ENCODE assay signal across 27 cellular contexts in the genomic region with DNA sequence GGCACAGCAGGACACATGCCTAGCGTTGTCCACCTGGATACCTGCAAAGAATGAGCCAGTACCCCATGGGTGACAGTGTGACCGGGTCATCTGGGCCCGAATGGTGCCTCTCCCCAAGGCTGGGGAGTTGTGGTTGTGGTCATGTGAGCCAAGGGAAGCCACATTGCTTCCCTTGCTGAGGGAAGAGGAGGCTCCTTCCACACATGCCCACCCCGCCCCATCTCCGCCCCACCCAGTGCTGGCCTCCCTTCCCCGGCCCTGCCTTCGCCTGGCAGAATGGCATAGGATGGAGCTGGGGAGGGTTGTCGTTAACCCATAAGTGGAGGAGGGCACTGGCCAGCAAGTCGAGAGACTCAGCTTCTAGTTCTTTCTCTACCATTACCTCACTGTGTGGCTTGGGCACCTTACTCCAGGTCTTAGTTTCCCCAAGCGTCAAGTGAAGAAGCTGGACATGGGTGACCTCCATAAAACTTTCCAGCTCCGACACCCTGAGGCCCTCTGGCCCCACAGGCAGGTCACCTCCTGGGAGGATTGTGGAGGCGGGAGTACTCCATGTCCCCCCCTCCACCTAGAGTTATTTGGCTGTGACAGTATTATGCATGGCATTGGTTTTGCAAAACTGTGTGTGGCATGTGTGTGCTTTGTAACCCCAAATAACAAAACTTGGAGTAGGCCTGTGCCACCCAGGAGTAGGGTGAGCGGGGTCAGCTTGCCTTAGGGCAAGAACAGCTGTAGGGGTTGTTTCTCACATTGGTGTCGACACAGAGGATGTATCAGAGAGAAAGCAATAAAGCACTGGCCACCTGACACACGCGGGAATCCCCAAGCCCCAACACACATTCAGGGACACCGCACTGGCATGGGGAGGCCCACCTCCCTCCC.
A peak's percentile ranks its signal among the peaks of the same experiment; 100 is the strongest.
DNase-seq lines count a peak whose midpoint lies in the region; ATAC-seq, FAIRE-seq and TF ChIP-seq lines count a peak whose summit lies in the region.
"Had no signal": no experiment of that assay in that cellular context is flagged by ENCODE, and none has a peak within 500 bp of the region (broad histone marks: within the 10 kb centered on the region; RNA-seq: fewer than 3 reads in every experiment).

No MANE protein-coding gene starts in this region.

- H2BK12ac ChIP-seq in H1 (ENCODE audit: low read depth, low read length) = no peak overlapping the region

- peak; percentile 7 for DNase-seq in SK-N-SH
- DNase-seq in PC-3 = no peak
- peak in 1 of 2 experiments; percentile 35 for DNase-seq in H1 (ENCODE audit: low read depth in 1 of 2, low spot score in 2 of 2)
- DNase-seq in sciatic nerve (ENCODE audit: low spot score) = peak; percentile 55
- no peak for DNase-seq in activated CD8-positive, alpha-beta T cell treated with anti-CD3 and anti-CD28 coated beads, Interleukin-2, amount 10 ng/mL, durations not matched to agents 7 days and 5 days
- DNase-seq in CD8-positive, alpha-beta T cell = no peak
- DNase-seq: activated CD4-positive, alpha-beta T cell treated with anti-CD3 and anti-CD28 coated beads for 4 hours; activated naive CD4-positive, alpha-beta T cell; activated T-cell treated with anti-CD3 and anti-CD28 coated beads, Interleukin-2, amount 50 U/mL, for 72 hours; CD4-positive, alpha-beta memory T cell; EL; hippocampal formation; NCI-H2029; right lobe of liver; stimulated activated naive CD4-positive, alpha-beta T cell; T-helper 17 cell; uterus had no signal

- H3K9me2 ChIP-seq in SK-N-SH (no peaks in the 10 kb centered on the region), PC-3 (replicated peaks; ENCODE audit: low read length) (no peaks in the 10 kb centered on the region)

- H3K14ac ChIP-seq in H1 (ENCODE audit: insufficient read length) = no peak overlapping the region

- no peak overlapping the region for H3K27ac Mint-ChIP-seq in activated CD8-positive, alpha-beta T cell treated with anti-CD3 and anti-CD28 coated beads, Interleukin-2, amount 10 ng/mL, durations not matched to agents 7 days and 5 days
- H3K27ac Mint-ChIP-seq in CD8-positive, alpha-beta T cell = no peak overlapping the region
- H3K27ac Mint-ChIP-seq: activated T-cell treated with anti-CD3 and anti-CD28 coated beads, Interleukin-2, amount 50 U/mL, for 72 hours; CD4-positive, alpha-beta memory T cell; IgD-negative memory B cell; T-helper 17 cell had no signal

- H4K91ac ChIP-seq in H1 (replicated peaks; ENCODE audit: insufficient read length, low read length) = no peak overlapping the region

- no peaks in the 10 kb centered on the region for H3K36me3 ChIP-seq in SK-N-SH (replicated peaks in 1 of 2; ENCODE audit: control insufficient read depth in 1 of 2, insufficient read depth in 2 of 2, low read length in 1 of 2)
- peaks cover 7% of the 10 kb centered on the region; the same call in 1 of the 2 replicates for H3K36me3 ChIP-seq in PC-3 (ENCODE audit: low read depth, low read length)
- H3K36me3 ChIP-seq in H1 (ENCODE audit: control insufficient read depth in 2 of 4, insufficient read depth in 4 of 4, low read length in 3 of 4) = no peaks in the 10 kb centered on the region
- no peaks in the 10 kb centered on the region for H3K36me3 ChIP-seq in CD8-positive, alpha-beta T cell (ENCODE audit: insufficient read depth, low read length)
- H3K36me3 ChIP-seq: gastroesophageal sphincter, right lobe of liver, suprapubic skin, uterus had no signal

- H2BK5ac ChIP-seq in H1 (ENCODE audit: low read depth, low read length) = 0 out of 2 replicates have a peak overlapping the region, but pooled peaks have one; percentile 24

- no peak overlapping the region for H2BK20ac ChIP-seq in H1 (ENCODE audit: low read length)

- no peak for TF ChIP-seq CTCF in SK-N-SH (IDR thresholded peaks at IDR 0.05)
- TF ChIP-seq CTCF in PC-3 (conservative IDR thresholded peaks at IDR 0.05; ENCODE audit: low read depth, low read length) = no peak
- no peak for TF ChIP-seq CTCF in H1 (IDR thresholded peaks at IDR 0.05; ENCODE audit: control extremely low read depth in 1 of 3, insufficient read depth in 1 of 3, low read depth in 1 of 3, low read length in 3 of 3)
- TF ChIP-seq CTCF in CD8-positive, alpha-beta T cell (IDR thresholded peaks at IDR 0.05) = no peak

- H2AFZ ChIP-seq in SK-N-SH (ENCODE audit: low read depth) = no peak overlapping the region
- no peak overlapping the region for H2AFZ ChIP-seq in PC-3 (ENCODE audit: low read length)
- no peak overlapping the region for H2AFZ ChIP-seq in H1 (ENCODE audit: low read length)

- H3K27ac ChIP-seq in SK-N-SH (ENCODE audit: low read depth in 2 of 2, low read length in 1 of 2) (no peak overlapping the region), PC-3 (ENCODE audit: low read length) (no peak overlapping the region), H1 (ENCODE audit: low read depth, low read length) (no peak overlapping the region)
- H3K27ac ChIP-seq in CD8-positive, alpha-beta T cell (ENCODE audit: low read depth, low read length) = no peak overlapping the region
- H3K27ac ChIP-seq: 22Rv1, gastroesophageal sphincter, right lobe of liver, SK-N-MC, suprapubic skin, uterus had no signal

- TF ChIP-seq POLR2A in H1 (IDR thresholded peaks at IDR 0.05; ENCODE audit: control extremely low read depth in 1 of 2, low read depth in 2 of 2, low read length in 2 of 2) = no peak

- H3K4me3 ChIP-seq in SK-N-SH (ENCODE audit: low read depth in 2 of 2, low read length in 1 of 2) = no peak overlapping the region
- H3K4me3 ChIP-seq in PC-3 (ENCODE audit: low read length) = no peak overlapping the region
- no peak overlapping the region for H3K4me3 ChIP-seq in H1 (ENCODE audit: extremely low read depth in 1 of 4, insufficient read depth in 2 of 4, low read depth in 3 of 4, low read length in 4 of 4)
- H3K4me3 ChIP-seq in CD8-positive, alpha-beta T cell (ENCODE audit: low read depth, low read length) = no peak overlapping the region
- H3K4me3 ChIP-seq: gastroesophageal sphincter, right lobe of liver, SK-N-MC, suprapubic skin, uterus had no signal

- H3K9me3 ChIP-seq in SK-N-SH (no peaks in the 10 kb centered on the region), PC-3 (ENCODE audit: low read length) (no peaks in the 10 kb centered on the region), H1 (ENCODE audit: insufficient read depth in 2 of 2, low read depth in 1 of 2, low read length in 1 of 2) (no peaks in the 10 kb centered on the region)
- H3K9me3 ChIP-seq in CD8-positive, alpha-beta T cell (ENCODE audit: low read length) = no peaks in the 10 kb centered on the region
- H3K9me3 ChIP-seq: gastroesophageal sphincter, right lobe of liver, suprapubic skin, uterus had no signal

- H3K4me1 Mint-ChIP-seq in activated CD8-positive, alpha-beta T cell treated with anti-CD3 and anti-CD28 coated beads, Interleukin-2, amount 10 ng/mL, durations not matched to agents 7 days and 5 days (ENCODE audit: low read depth) = no peaks in the 10 kb centered on the region
- no peaks in the 10 kb centered on the region for H3K4me1 Mint-ChIP-seq in CD8-positive, alpha-beta T cell (ENCODE audit: low read depth)
- H3K4me1 Mint-ChIP-seq: CD4-positive, alpha-beta memory T cell; central memory CD8-positive, alpha-beta T cell had no signal

- no peak overlapping the region for H2BK120ac ChIP-seq in H1 (replicated peaks; ENCODE audit: low read depth, low read length)

- H3K56ac ChIP-seq in H1 (replicated peaks; ENCODE audit: insufficient read length, low read depth, low read length) = no peak overlapping the region

- no peak overlapping the region for H2AK5ac ChIP-seq in H1 (ENCODE audit: low read depth, low read length)

- H3K27me3 ChIP-seq in SK-N-SH (ENCODE audit: insufficient read depth) (no peaks in the 10 kb centered on the region), PC-3 (ENCODE audit: low read length) (no peaks in the 10 kb centered on the region), H1 (replicated peaks in 1 of 4; ENCODE audit: control insufficient read depth in 3 of 4, extremely low read depth in 1 of 4, insufficient read depth in 3 of 4, low read length in 3 of 4) (peaks cover 0 to 4% (median 1%) of the 10 kb centered on the region in 4 experiments; a peak in 1 of 7 replicates)
- H3K27me3 ChIP-seq in CD8-positive, alpha-beta T cell (ENCODE audit: insufficient read depth, low read length) = no peaks in the 10 kb centered on the region
- H3K27me3 ChIP-seq: right lobe of liver, uterus had no signal

- H3K79me1 ChIP-seq in H1 (ENCODE audit: low read depth, low read length) = no peaks in the 10 kb centered on the region

- H3K36me3 Mint-ChIP-seq in activated CD8-positive, alpha-beta T cell treated with anti-CD3 and anti-CD28 coated beads, Interleukin-2, amount 10 ng/mL, durations not matched to agents 7 days and 5 days (ENCODE audit: low read depth) = no peaks in the 10 kb centered on the region
- no peaks in the 10 kb centered on the region for H3K36me3 Mint-ChIP-seq in CD8-positive, alpha-beta T cell
- H3K36me3 Mint-ChIP-seq: CD4-positive, alpha-beta memory T cell; IgD-negative memory B cell had no signal

- no peaks in the 10 kb centered on the region for H3K23me2 ChIP-seq in H1 (ENCODE audit: low read depth, low read length)

- H3K4me3 Mint-ChIP-seq in activated CD8-positive, alpha-beta T cell treated with anti-CD3 and anti-CD28 coated beads, Interleukin-2, amount 10 ng/mL, durations not matched to agents 7 days and 5 days = no peak overlapping the region
- no peak overlapping the region for H3K4me3 Mint-ChIP-seq in CD8-positive, alpha-beta T cell
- H3K4me3 Mint-ChIP-seq: activated T-cell treated with anti-CD3 and anti-CD28 coated beads, Interleukin-2, amount 50 U/mL, for 72 hours; CD4-positive, alpha-beta memory T cell; central memory CD8-positive, alpha-beta T cell; IgD-negative memory B cell; T-helper 17 cell had no signal

- H4K20me1 ChIP-seq in SK-N-SH (ENCODE audit: insufficient read depth) (no peaks in the 10 kb centered on the region), PC-3 (ENCODE audit: low read length) (no peaks in the 10 kb centered on the region), H1 (replicated peaks in 1 of 2; ENCODE audit: control insufficient read depth in 1 of 2, insufficient read depth in 2 of 2, low read length in 2 of 2) (no peaks in the 10 kb centered on the region)

- H3K4me2 ChIP-seq in SK-N-SH (no peak overlapping the region), PC-3 (ENCODE audit: low read length) (no peak overlapping the region), H1 (ENCODE audit: insufficient read depth in 1 of 2, low read depth in 2 of 2, low read length in 2 of 2) (no peak overlapping the region)

- H3K4ac ChIP-seq in H1 (replicated peaks; ENCODE audit: insufficient read length, low read depth, low read length) = no peak overlapping the region

- intact Hi-C loops in PC-3 (cut with micrococcal nuclease) = no loop called here
- intact Hi-C loops in sciatic nerve (cut with DNase I) = no loop called here
- intact Hi-C loops in CD8-positive, alpha-beta T cell (cut with DNase I, micrococcal nuclease) = loop anchor here in 1 of 2 experiments (1.0 kb wide), 1 partner anchor 28 kb away; no protein-coding TSS in a partner anchor

- peaks cover 4% of the 10 kb centered on the region for H3F3A ChIP-seq in SK-N-SH (replicated peaks; ENCODE audit: insufficient read depth)
- H3F3A ChIP-seq in PC-3 (ENCODE audit: low read length, unreplicated experiment) = no peaks in the 10 kb centered on the region

- H3K9ac ChIP-seq in SK-N-SH = no peak overlapping the region
- no peak overlapping the region for H3K9ac ChIP-seq in PC-3 (ENCODE audit: low read length)
- no peak overlapping the region for H3K9ac ChIP-seq in H1 (replicated peaks in 1 of 4; ENCODE audit: extremely low read depth in 1 of 4, low read depth in 3 of 4, low read length in 3 of 4)

- TSS peak; percentile 5 for BruUV-seq in PC-3 (replicated peaks; lab: Mats Ljungman, UMichigan)

- POLR2A ChIA-PET in SK-N-SH (lab: Yijun Ruan, JAX) = no interaction called here
- POLR2A ChIA-PET in PC-3 (lab: Charles Lee; ENCODE audit: unreplicated experiment) = no interaction called here
- POLR2A ChIA-PET in H1 (lab: Charles Lee; ENCODE audit: partially characterized antibody) = no interaction called here
- POLR2A ChIA-PET in activated CD8-positive, alpha-beta T cell treated with anti-CD3 and anti-CD28 coated beads, Interleukin-2, amount 10 ng/mL, durations not matched to agents 7 days and 5 days (lab: Charles Lee) = no interaction called here
- POLR2A ChIA-PET in CD8-positive, alpha-beta T cell (lab: Charles Lee) = no interaction called here

- no peak overlapping the region for H3K23ac ChIP-seq in H1 (ENCODE audit: insufficient read length)

- CTCF ChIA-PET in SK-N-SH (lab: Yijun Ruan, JAX) (interaction anchor here (0.6 to 6.8 kb wide), 4 partner anchors 10 to 92 kb away, joined by 3 to 85 read pairs (median 4); no protein-coding TSS in a partner anchor), PC-3 (lab: Charles Lee) (no interaction called here), H1 (lab: Charles Lee; ENCODE audit: partially characterized antibody) (interaction anchor here (0.7 to 8.4 kb wide), 9 partner anchors 12 to 184 kb away, joined by 3 to 94 read pairs (median 7); a partner anchor contains a TSS)
- CTCF ChIA-PET in activated CD8-positive, alpha-beta T cell treated with anti-CD3 and anti-CD28 coated beads, Interleukin-2, amount 10 ng/mL, durations not matched to agents 7 days and 5 days (lab: Charles Lee) = interaction anchor here (0.6 kb wide), 1 partner anchor 395 kb away, joined by 3 read pairs; no protein-coding TSS in a partner anchor
- CTCF ChIA-PET in CD8-positive, alpha-beta T cell (lab: Charles Lee) = no interaction called here

- H3K4me1 ChIP-seq in SK-N-SH (ENCODE audit: control insufficient read depth in 1 of 2, insufficient read depth in 2 of 2, low read depth in 1 of 2, low read length in 1 of 2) (peaks cover 5 to 13% of the 10 kb centered on the region in 2 experiments; a peak in 3 of 4 replicates), PC-3 (ENCODE audit: insufficient read depth, low read length) (no peaks in the 10 kb centered on the region; the same call in 1 of the 2 replicates), H1 (replicated peaks in 1 of 4; ENCODE audit: control insufficient read depth in 3 of 4, insufficient read depth in 4 of 4, low read length in 3 of 4) (peaks cover 0 to 3% (median 0%) of the 10 kb centered on the region in 4 experiments; a peak in 1 of 7 replicates)
- no peaks in the 10 kb centered on the region for H3K4me1 ChIP-seq in CD8-positive, alpha-beta T cell (ENCODE audit: insufficient read depth, low read length)
- H3K4me1 ChIP-seq: gastroesophageal sphincter, right lobe of liver, suprapubic skin, uterus had no signal

- H3K18ac ChIP-seq in H1 (ENCODE audit: extremely low read depth, low read length) = no peak overlapping the region

- TF ChIP-seq EP300 in SK-N-SH (IDR thresholded peaks at IDR 0.05; ENCODE audit: borderline replicate concordance in 1 of 2, low read depth in 1 of 2, low read length in 1 of 2) = no peak
- TF ChIP-seq EP300 in H1 (IDR thresholded peaks at IDR 0.05; ENCODE audit: borderline replicate concordance in 1 of 2, low read depth in 2 of 2, low read length in 2 of 2) = no peak

- 87% methylated on average over 16 of the region's 17 CpGs for WGBS in SK-N-SH (ENCODE audit: low lambda C conversion rate)
- WGBS in H1 (ENCODE audit: extremely low coverage in 1 of 2, insufficient coverage in 1 of 2, insufficient read length in 1 of 2, insufficient replicate concordance in 2 of 2, low coverage in 1 of 2, low lambda C conversion rate in 2 of 2, missing lambda C conversion rate in 1 of 2), 2 experiments = 89% methylated on average over 17 of the region's 17 CpGs; no CpG with 5 or more reads in 1 of the 2 experiments

- H3K79me2 ChIP-seq in SK-N-SH (ENCODE audit: insufficient read depth) (no peaks in the 10 kb centered on the region), PC-3 (ENCODE audit: low read length) (no peaks in the 10 kb centered on the region), H1 (ENCODE audit: control insufficient read depth in 1 of 2, insufficient read depth in 2 of 2, low read length in 2 of 2) (no peaks in the 10 kb centered on the region)

- no peak overlapping the region for H4K8ac ChIP-seq in H1 (ENCODE audit: extremely low read depth, insufficient read depth, low read length)

- TF ChIP-seq RAD21 in SK-N-SH (IDR thresholded peaks at IDR 0.05; ENCODE audit: low read length) = no peak
- TF ChIP-seq RAD21 in H1 (IDR thresholded peaks at IDR 0.05 in 1 of 2, conservative IDR thresholded peaks at IDR 0.05 in 1 of 2; ENCODE audit: low read depth in 2 of 2, low read length in 2 of 2) = no peak

- FAIRE-seq in H1 (lab: Jason Lieb, UNC) = no peak
- FAIRE-seq: GM12891 had no signal

- peaks cover 17% of the 10 kb centered on the region for H3K27me3 Mint-ChIP-seq in activated CD8-positive, alpha-beta T cell treated with anti-CD3 and anti-CD28 coated beads, Interleukin-2, amount 10 ng/mL, durations not matched to agents 7 days and 5 days (ENCODE audit: low read depth)
- peaks cover 24% of the 10 kb centered on the region for H3K27me3 Mint-ChIP-seq in CD8-positive, alpha-beta T cell (ENCODE audit: low read depth)

- no peak overlapping the region for H2BK15ac ChIP-seq in H1 (ENCODE audit: low read length)

- ATAC-seq in SK-N-SH treated with all-trans-retinoic acid at 6 μM for 48 hours = no peak
- ATAC-seq in PC-3 = no peak
- ATAC-seq in sciatic nerve = no peak
- no peak for ATAC-seq in GM19351 (IDR thresholded peaks at IDR 0.05; ENCODE audit: unreplicated experiment)
- ATAC-seq in activated CD8-positive, alpha-beta T cell treated with anti-CD3 and anti-CD28 coated beads, Interleukin-2, amount 10 ng/mL, durations not matched to agents 7 days and 5 days = no peak
- ATAC-seq in CD8-positive, alpha-beta T cell = no peak
- ATAC-seq: activated T-cell treated with anti-CD3 and anti-CD28 coated beads, Interleukin-2, amount 50 U/mL, for 72 hours; gastroesophageal sphincter; T-helper 17 cell had no signal

- no peaks in the 10 kb centered on the region for H3K9me3 Mint-ChIP-seq in activated CD8-positive, alpha-beta T cell treated with anti-CD3 and anti-CD28 coated beads, Interleukin-2, amount 10 ng/mL, durations not matched to agents 7 days and 5 days (ENCODE audit: insufficient read depth)
- H3K9me3 Mint-ChIP-seq in CD8-positive, alpha-beta T cell = no peaks in the 10 kb centered on the region
- H3K9me3 Mint-ChIP-seq: activated T-cell treated with anti-CD3 and anti-CD28 coated beads, Interleukin-2, amount 50 U/mL, for 72 hours; CD4-positive, alpha-beta memory T cell; central memory CD8-positive, alpha-beta T cell; nephron had no signal

- no peak overlapping the region for H4K5ac ChIP-seq in H1 (ENCODE audit: insufficient read length, low read depth, low read length)

Comparison
In these comparisons a context has a peak if more than half of its experiments do, and no peak if none do; other contexts are left out.
1. DNase-seq: peak in SK-N-SH (single experiment) and sciatic nerve (single experiment); none in PC-3 (single experiment), activated CD8-positive, alpha-beta T cell treated with anti-CD3 and anti-CD28 coated beads, Interleukin-2, amount 10 ng/mL, durations not matched to agents 7 days and 5 days (single experiment) and CD8-positive, alpha-beta T cell (0 of 7).
2. CTCF ChIA-PET loops: an anchor here in SK-N-SH (0.6 to 6.8 kb wide), H1 (0.7 to 8.4 kb wide) and activated CD8-positive, alpha-beta T cell treated with anti-CD3 and anti-CD28 coated beads, Interleukin-2, amount 10 ng/mL, durations not matched to agents 7 days and 5 days (0.6 kb wide); none called in PC-3 and CD8-positive, alpha-beta T cell.